ENCODE assay signal across 3 cellular contexts in the genomic region with DNA sequence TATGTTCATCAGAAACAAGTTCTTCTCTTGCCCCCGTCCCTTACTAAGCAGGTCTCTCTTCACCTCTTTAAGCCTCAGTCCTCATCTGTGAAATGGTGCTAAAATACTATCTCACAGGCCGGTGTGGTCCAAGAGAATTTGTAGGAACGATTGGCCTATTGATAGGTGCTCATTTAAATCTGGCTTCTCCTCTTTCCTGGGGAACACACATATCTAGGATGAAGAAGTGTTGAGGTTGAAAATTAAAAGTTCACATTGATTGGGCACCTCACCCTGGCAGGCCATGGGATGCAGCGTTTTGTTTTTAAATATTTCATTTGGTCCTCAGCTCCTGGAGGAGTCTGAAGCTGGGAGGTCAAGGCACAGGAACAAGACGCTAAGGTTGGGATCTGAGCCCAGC. TPM values are rescaled to one million over a fixed set of nuclear protein-coding genes. Genes with fewer than 3 reads are reported as not detected.
"Had no signal": no experiment of that assay in that cellular context is flagged by ENCODE, and none has a peak within 500 bp of the region (broad histone marks: within the 10 kb centered on the region; RNA-seq: fewer than 3 reads in every experiment).

No MANE protein-coding gene starts in this region.

- H3K4me3 ChIP-seq: GM12878 had no signal

- DNase-seq: GDM1, GF-D8 had no signal

RNA-seq across cellular contexts. Expression of a gene that starts 8.9 kb away (rescaled TPM):
- total RNA-seq: GM12878 had no signal
